Comparison of ENCODE assay signal across 16 cellular contexts in genomic region chr7:132705146-132705545, GRCh38.
"Had no signal": no experiment of that assay in that cellular context is flagged by ENCODE, and none has a peak within 500 bp of the region (broad histone marks: within the 10 kb centered on the region; RNA-seq: fewer than 3 reads in every experiment).

No MANE protein-coding gene starts in this region.

- H3K36me3 Mint-ChIP-seq: activated naive CD4-positive, alpha-beta T cell treated with anti-CD3 and anti-CD28 coated beads, Interleukin-2, amount 50 U/mL, for 72 hours had no signal

- H3K4me1 Mint-ChIP-seq: activated CD4-positive, alpha-beta T cell treated with anti-CD3 and anti-CD28 coated beads, Interleukin-2, amount 10 ng/mL, durations not matched to agents 7 days and 5 days had no signal

- DNase-seq: activated CD4-positive, alpha-beta T cell treated with anti-CD3 and anti-CD28 coated beads, Interleukin-2, amount 10 ng/mL, durations not matched to agents 7 days and 5 days; activated CD4-positive, CD25-positive, alpha-beta regulatory T cell; activated CD8-positive, alpha-beta memory T cell treated with anti-CD3 and anti-CD28 coated beads, Interleukin-2, amount 50 U/mL, for 48 hours; activated gamma-delta T cell; activated T-cell treated with anti-CD3 and anti-CD28 coated beads, Interleukin-2, amount 50 U/mL, for 72 hours; nephron progenitor cell; occipital lobe; stimulated activated CD4-positive, alpha-beta T cell treated with anti-CD3 and anti-CD28 coated beads, Interleukin-15, amount 100 ng/mL, for 24 hours; stimulated activated CD4-positive, alpha-beta T cell treated with anti-CD3 and anti-CD28 coated beads, Interleukin-4, amount 100 ng/mL, for 1 hour; stimulated activated naive CD4-positive, alpha-beta T cell treated with Interleukin-2 at 50 U/mL for 16 hours; T-helper 17 cell; upper lobe of left lung had no signal

- H3K27ac Mint-ChIP-seq: activated CD4-positive, alpha-beta T cell treated with anti-CD3 and anti-CD28 coated beads, Interleukin-2, amount 10 ng/mL, durations not matched to agents 7 days and 5 days; activated naive CD4-positive, alpha-beta T cell treated with anti-CD3 and anti-CD28 coated beads, Interleukin-2, amount 50 U/mL, for 72 hours; activated T-cell treated with anti-CD3 and anti-CD28 coated beads, Interleukin-2, amount 50 U/mL, for 72 hours; nephron progenitor cell; progenitor cell of endocrine pancreas; T-helper 17 cell had no signal

- H3K27ac ChIP-seq: right atrium auricular region, suprapubic skin, upper lobe of left lung had no signal

- H3K9me3 Mint-ChIP-seq: activated CD4-positive, alpha-beta T cell treated with anti-CD3 and anti-CD28 coated beads, Interleukin-2, amount 10 ng/mL, durations not matched to agents 7 days and 5 days had no signal

- H3K4me3 ChIP-seq: right atrium auricular region, suprapubic skin, upper lobe of left lung had no signal

- ATAC-seq: activated naive CD4-positive, alpha-beta T cell treated with anti-CD3 and anti-CD28 coated beads, Interleukin-2, amount 50 U/mL, for 72 hours; activated T-cell treated with anti-CD3 and anti-CD28 coated beads, Interleukin-2, amount 50 U/mL, for 72 hours; T-helper 17 cell had no signal

- H3K4me1 ChIP-seq: right atrium auricular region, suprapubic skin, upper lobe of left lung had no signal

- H3K27me3 ChIP-seq: right atrium auricular region, suprapubic skin, upper lobe of left lung had no signal

- H3K27me3 Mint-ChIP-seq: activated CD4-positive, alpha-beta T cell treated with anti-CD3 and anti-CD28 coated beads, Interleukin-2, amount 10 ng/mL, durations not matched to agents 7 days and 5 days; progenitor cell of endocrine pancreas; T-helper 17 cell had no signal

- H3K36me3 ChIP-seq: right atrium auricular region, suprapubic skin, upper lobe of left lung had no signal

- H3K4me3 Mint-ChIP-seq: activated CD4-positive, alpha-beta T cell treated with anti-CD3 and anti-CD28 coated beads, Interleukin-2, amount 10 ng/mL, durations not matched to agents 7 days and 5 days; activated T-cell treated with anti-CD3 and anti-CD28 coated beads, Interleukin-2, amount 50 U/mL, for 72 hours; nephron progenitor cell; T-helper 17 cell had no signal
